Comparison of ENCODE assay signal across 8 cellular contexts in genomic region chr2:127108090-127108523, GRCh38. TPM values are rescaled to one million over a fixed set of nuclear protein-coding genes. Genes with fewer than 3 reads are reported as not detected.
DNase-seq lines count a peak whose midpoint lies in the region; ATAC-seq and TF ChIP-seq lines count a peak whose summit lies in the region.

No MANE protein-coding gene starts in this region.

- TF ChIP-seq CTCF in WERI-Rb-1 (IDR thresholded peaks at IDR 0.05; ENCODE audit: low read depth, low read length) (no peak), retinal pigment epithelial cell (conservative IDR thresholded peaks at IDR 0.05; ENCODE audit: low read depth, low read length) (no peak), foreskin fibroblast (IDR thresholded peaks at IDR 0.05; ENCODE audit: low read depth, low read length) (no peak)

- H3F3A ChIP-seq in GM23248 (ENCODE audit: insufficient read depth), result peaks cover 11% of the 10 kb centered on the region

- H3K4me1 ChIP-seq in GM23248 (ENCODE audit: insufficient read depth) (peaks cover 15% of the 10 kb centered on the region), iPS-15b (ENCODE audit: control insufficient read depth, insufficient read depth, low read length) (peaks cover 9% of the 10 kb centered on the region)

- H4K20me1 ChIP-seq in GM23248 (ENCODE audit: insufficient read depth), result no peaks in the 10 kb centered on the region

- H3K79me2 ChIP-seq in GM23248 (ENCODE audit: insufficient read depth), result peaks cover 29% of the 10 kb centered on the region

- peak overlapping the region; percentile 75 for H3K4me2 ChIP-seq in GM23248 (ENCODE audit: unreplicated experiment)

- H3K36me3 ChIP-seq in GM23248 (ENCODE audit: low read depth), result no peaks in the 10 kb centered on the region
- peaks cover 19% of the 10 kb centered on the region for H3K36me3 ChIP-seq in WERI-Rb-1
- no peaks in the 10 kb centered on the region for H3K36me3 ChIP-seq in iPS-15b (ENCODE audit: control insufficient read depth, insufficient read depth, low read length)

- H3K9ac ChIP-seq in GM23248, result 0 out of 2 replicates have a peak overlapping the region, but pooled peaks have one; percentile 85
- no peak overlapping the region for H3K9ac ChIP-seq in iPS-15b (ENCODE audit: low read depth, low read length)

- ATAC-seq in HG02588 (IDR thresholded peaks at IDR 0.05; ENCODE audit: unreplicated experiment), result no peak

- no peak for DNase-seq in GM23248
- DNase-seq in WERI-Rb-1, result no peak
- DNase-seq in retinal pigment epithelial cell (ENCODE audit: low read depth), result no peak
- no peak for DNase-seq in NCI-H128 (lab: John Stamatoyannopoulos, UW; ENCODE audit: unreplicated experiment)
- DNase-seq in foreskin fibroblast, result no peak
- no peak for DNase-seq in A172 (ENCODE audit: low spot score)

- H3K9me3 ChIP-seq in GM23248 (ENCODE audit: low read depth) (no peaks in the 10 kb centered on the region), WERI-Rb-1 (ENCODE audit: severe bottlenecking) (no peaks in the 10 kb centered on the region), iPS-15b (ENCODE audit: control insufficient read depth, insufficient read depth, low read length) (no peaks in the 10 kb centered on the region)

- H3K27ac ChIP-seq in GM23248 (peak overlapping the region; percentile 41; the same call in 1 of the 2 replicates), WERI-Rb-1 (peak overlapping the region; percentile 96)

- 82 to 90% methylated on average over 9 to 11 of the region's 11 CpGs for WGBS in GM23248 (ENCODE audit: low coverage in 1 of 2, low lambda C conversion rate in 2 of 2, missing lambda C conversion rate in 2 of 2), 2 experiments

- H3K9me2 ChIP-seq in GM23248 (ENCODE audit: insufficient read depth), result no peaks in the 10 kb centered on the region

- H3K27me3 ChIP-seq in GM23248 (replicated peaks; ENCODE audit: insufficient read depth) (no peaks in the 10 kb centered on the region), WERI-Rb-1 (ENCODE audit: insufficient read depth, low read depth, severe bottlenecking) (no peaks in the 10 kb centered on the region), iPS-15b (ENCODE audit: control insufficient read depth, insufficient read depth, low read length) (peaks cover 6% of the 10 kb centered on the region)

- H2AFZ ChIP-seq in GM23248, result peak overlapping the region; percentile 80

- in situ Hi-C loops in GM23248 (cut with MboI), result no loop called here

- peak overlapping the region; percentile 80; the same call in 1 of the 2 replicates for H3K4me3 ChIP-seq in GM23248
- H3K4me3 ChIP-seq in WERI-Rb-1 (ENCODE audit: low read depth, low read length), result peak overlapping the region; percentile 87
- peak overlapping the region; percentile 79 for H3K4me3 ChIP-seq in iPS-15b (ENCODE audit: low read depth, low read length)
- peak overlapping the region; percentile 80 for H3K4me3 ChIP-seq in retinal pigment epithelial cell (ENCODE audit: low read length)
- peak overlapping the region in 1 of 2 donors; percentile 87 for H3K4me3 ChIP-seq in foreskin fibroblast (ENCODE audit: low read depth in 1 of 2, low read length in 2 of 2)

RNA-seq across cellular contexts. Expression of gene BIN1, which starts 1.2 kb away (rescaled TPM):
- total RNA-seq in GM23248 (2014; rRNA removed; shearing (Covaris generic)), result 33.0 and 33.1 TPM in 2 replicates
- 23.9 and 24.3 TPM in 2 replicates for polyA plus RNA-seq in GM23248 (2016; fragmentation: Nextera tagmentation; extraction: Ambion mirVana)
- total RNA-seq in A172 (2014; rRNA removed; shearing (Covaris generic)), result 114 and 117 TPM in 2 replicates
